Comparison of ENCODE assay signal across 16 cellular contexts in the genomic region with DNA sequence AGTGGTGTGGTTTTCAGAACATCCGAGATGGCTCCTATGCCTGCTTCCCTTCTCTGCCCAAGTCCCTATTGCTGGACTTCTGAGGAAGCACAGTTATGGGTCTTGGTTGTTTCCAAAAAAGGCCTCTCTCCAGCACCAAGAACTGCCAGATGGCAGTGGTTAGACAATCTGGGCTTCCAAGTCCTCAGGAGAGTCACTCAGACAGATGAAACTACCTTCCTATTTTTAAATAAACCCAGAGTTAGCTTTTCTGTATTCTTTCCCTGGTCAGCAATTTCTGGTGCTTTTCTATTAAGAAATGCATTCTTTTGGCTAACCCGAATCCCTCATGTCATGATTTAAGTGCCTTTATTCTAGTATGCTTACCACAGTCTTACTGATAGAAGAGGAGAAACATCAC.
"Had no signal": no experiment of that assay in that cellular context is flagged by ENCODE, and none has a peak within 500 bp of the region (broad histone marks: within the 10 kb centered on the region; RNA-seq: fewer than 3 reads in every experiment).

No MANE protein-coding gene starts in this region.

- H3K4me1 Mint-ChIP-seq: natural killer cell; stimulated activated naive B cell treated with anti-CD40 and anti-IgM and Interleukin-4, amounts not matched to agents 10 μg/mL and 1 μg/mL and 100 μg/mL, for 72 hours had no signal

- H3K9me3 ChIP-seq: colonic mucosa, gastrocnemius medialis, thyroid gland had no signal

- H3K36me3 Mint-ChIP-seq: activated naive CD4-positive, alpha-beta T cell treated with anti-CD3 and anti-CD28 coated beads, Interleukin-2, amount 50 U/mL, for 72 hours; natural killer cell; stimulated activated naive B cell treated with anti-CD40 and anti-IgM and Interleukin-4, amounts not matched to agents 10 μg/mL and 1 μg/mL and 100 μg/mL, for 72 hours had no signal

- H3K4me3 ChIP-seq: colonic mucosa, gastrocnemius medialis, heart left ventricle, spleen, thyroid gland had no signal

- H3K9ac ChIP-seq: parathyroid adenoma had no signal

- H3K4me3 Mint-ChIP-seq: activated T-helper 1 cell treated with anti-CD3 and anti-CD28 coated beads, Interleukin-12 subunit alpha, Interleukin-12 subunit beta, Interleukin-2, Interleukin-4 antibody, amounts not matched to agents 30 ng/mL and 10 ng/mL and 1 ng/mL, durations not matched to agents 14 hours and 24 hours and 36 hours; natural killer cell; stimulated activated naive B cell treated with anti-CD40 and anti-IgM and Interleukin-4, amounts not matched to agents 10 μg/mL and 1 μg/mL and 100 μg/mL, for 72 hours had no signal

- H3K4me1 ChIP-seq: colonic mucosa, gastrocnemius medialis, heart left ventricle, parathyroid adenoma, spleen, thyroid gland had no signal

- H3K27me3 ChIP-seq: colonic mucosa, gastrocnemius medialis, thyroid gland had no signal

- ATAC-seq: activated naive CD4-positive, alpha-beta T cell treated with anti-CD3 and anti-CD28 coated beads, Interleukin-2, amount 50 U/mL, for 72 hours; gastrocnemius medialis; heart left ventricle; natural killer cell; stimulated activated naive B cell treated with anti-CD40 and anti-IgM and Interleukin-4, amounts not matched to agents 10 μg/mL and 1 μg/mL and 100 μg/mL, for 72 hours had no signal

- H3K36me3 ChIP-seq: colonic mucosa, gastrocnemius medialis, heart left ventricle, spleen, thyroid gland, WERI-Rb-1 had no signal

- H2AFZ ChIP-seq: parathyroid adenoma had no signal

- H3K27ac ChIP-seq: colonic mucosa, gastrocnemius medialis, heart left ventricle, parathyroid adenoma, spleen, thyroid gland, WERI-Rb-1 had no signal

- H3K79me2 ChIP-seq: parathyroid adenoma had no signal

- H3K27ac Mint-ChIP-seq: activated naive CD4-positive, alpha-beta T cell treated with anti-CD3 and anti-CD28 coated beads, Interleukin-2, amount 50 U/mL, for 72 hours; activated T-helper 1 cell treated with anti-CD3 and anti-CD28 coated beads, Interleukin-12 subunit alpha, Interleukin-12 subunit beta, Interleukin-2, Interleukin-4 antibody, amounts not matched to agents 30 ng/mL and 10 ng/mL and 1 ng/mL, durations not matched to agents 14 hours and 24 hours and 36 hours; natural killer cell; stimulated activated naive B cell treated with anti-CD40 and anti-IgM and Interleukin-4, amounts not matched to agents 10 μg/mL and 1 μg/mL and 100 μg/mL, for 72 hours had no signal

- DNase-seq: activated CD4-positive, alpha-beta T cell treated with anti-CD3 and anti-CD28 coated beads, Interleukin-2, amount 50 U/mL, for 48 hours; activated gamma-delta T cell treated with Interleukin-2 at 50 U/mL for 16 hours; activated T-cell treated with anti-CD3 and anti-CD28 coated beads for 4 hours; colonic mucosa; heart left ventricle; natural killer cell; spleen; stimulated activated naive B cell treated with anti-CD40 and anti-IgM and Interleukin-4, amounts not matched to agents 10 μg/mL and 1 μg/mL and 100 μg/mL, for 72 hours; SW 1271; T-helper 2 cell; thyroid gland; WERI-Rb-1 had no signal
